1 cellular context compared by ENCODE assay signal in genomic region chr16:70529954-70530353, GRCh38.
TF ChIP-seq lines count a peak whose summit lies in the region.

No MANE protein-coding gene starts in this region.

TF ChIP-seq in HEK293, 187 proteins besides CTCF, POLR2A, EP300 and RAD21 (continued from another document):
- TF ChIP-seq, protein P1, sequence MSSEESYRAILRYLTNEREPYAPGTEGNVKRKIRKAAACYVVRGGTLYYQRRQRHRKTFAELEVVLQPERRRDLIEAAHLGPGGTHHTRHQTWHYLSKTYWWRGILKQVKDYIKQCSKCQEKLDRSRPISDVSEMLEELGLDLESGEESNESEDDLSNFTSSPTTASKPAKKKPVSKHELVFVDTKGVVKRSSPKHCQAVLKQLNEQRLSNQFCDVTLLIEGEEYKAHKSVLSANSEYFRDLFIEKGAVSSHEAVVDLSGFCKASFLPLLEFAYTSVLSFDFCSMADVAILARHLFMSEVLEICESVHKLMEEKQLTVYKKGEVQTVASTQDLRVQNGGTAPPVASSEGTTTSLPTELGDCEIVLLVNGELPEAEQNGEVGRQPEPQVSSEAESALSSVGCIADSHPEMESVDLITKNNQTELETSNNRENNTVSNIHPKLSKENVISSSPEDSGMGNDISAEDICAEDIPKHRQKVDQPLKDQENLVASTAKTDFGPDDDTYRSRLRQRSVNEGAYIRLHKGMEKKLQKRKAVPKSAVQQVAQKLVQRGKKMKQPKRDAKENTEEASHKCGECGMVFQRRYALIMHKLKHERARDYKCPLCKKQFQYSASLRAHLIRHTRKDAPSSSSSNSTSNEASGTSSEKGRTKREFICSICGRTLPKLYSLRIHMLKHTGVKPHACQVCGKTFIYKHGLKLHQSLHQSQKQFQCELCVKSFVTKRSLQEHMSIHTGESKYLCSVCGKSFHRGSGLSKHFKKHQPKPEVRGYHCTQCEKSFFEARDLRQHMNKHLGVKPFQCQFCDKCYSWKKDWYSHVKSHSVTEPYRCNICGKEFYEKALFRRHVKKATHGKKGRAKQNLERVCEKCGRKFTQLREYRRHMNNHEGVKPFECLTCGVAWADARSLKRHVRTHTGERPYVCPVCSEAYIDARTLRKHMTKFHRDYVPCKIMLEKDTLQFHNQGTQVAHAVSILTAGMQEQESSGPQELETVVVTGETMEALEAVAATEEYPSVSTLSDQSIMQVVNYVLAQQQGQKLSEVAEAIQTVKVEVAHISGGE (tag by site-specific recombination; conservative IDR thresholded peaks at IDR 0.05; ENCODE audit: low read depth) = peak; percentile 71
- peak; percentile 37; the same call in 1 of the 2 replicates for TF ChIP-seq ZNF791 (tag by site-specific recombination; IDR thresholded peaks at IDR 0.05)
- peak; percentile 58 for TF ChIP-seq ZNF426 (tag by site-specific recombination; IDR thresholded peaks at IDR 0.05)
- peak; percentile 36 for TF ChIP-seq ZNF510 (tag by site-specific recombination; IDR thresholded peaks at IDR 0.05; ENCODE audit: insufficient replicate concordance)
- peak; percentile 27; the same call in 1 of the 2 replicates for TF ChIP-seq ZNF654 (tag by site-specific recombination; IDR thresholded peaks at IDR 0.05; ENCODE audit: low read depth)
- TF ChIP-seq ZNF121 (tag by site-specific recombination; IDR thresholded peaks at IDR 0.05) = 0 out of 2 replicates have a peak, but pooled peaks have one; percentile 8
- TF ChIP-seq SCRT1 (tag by site-specific recombination; IDR thresholded peaks at IDR 0.05; ENCODE audit: borderline replicate concordance) = 0 out of 2 replicates have a peak, but pooled peaks have one; percentile 24
- peak; percentile 17; the same call in 1 of the 2 replicates for TF ChIP-seq ZNF140 (tag by site-specific recombination; IDR thresholded peaks at IDR 0.05)
- TF ChIP-seq ZNF404 (tag by site-specific recombination; IDR thresholded peaks at IDR 0.05) = 0 out of 2 replicates have a peak, but pooled peaks have one; percentile 18
- TF ChIP-seq ZNF580 (tag by site-specific recombination; IDR thresholded peaks at IDR 0.05) = 0 out of 2 replicates have a peak, but pooled peaks have one; percentile 13
- TF ChIP-seq ZNF530 (tag by site-specific recombination; IDR thresholded peaks at IDR 0.05; ENCODE audit: low read depth) = peak; percentile 48; the same call in 1 of the 2 replicates
- peak; percentile 57 for TF ChIP-seq ZNF555 (tag by site-specific recombination; conservative IDR thresholded peaks at IDR 0.05)
- 0 out of 2 replicates have a peak, but pooled peaks have one; percentile 32 for TF ChIP-seq ZNF664 (tag by site-specific recombination; IDR thresholded peaks at IDR 0.05)
- TF ChIP-seq RBAK (tag by site-specific recombination; IDR thresholded peaks at IDR 0.05) = 0 out of 2 replicates have a peak, but pooled peaks have one; percentile 21
- TF ChIP-seq ZNF292 (tag by site-specific recombination; IDR thresholded peaks at IDR 0.05; ENCODE audit: borderline replicate concordance, low read depth) = 0 out of 2 replicates have a peak, but pooled peaks have one; percentile 24
- TF ChIP-seq GLI2 (tag by site-specific recombination; IDR thresholded peaks at IDR 0.05; ENCODE audit: borderline replicate concordance, low read depth) = peak; percentile 20; the same call in 1 of the 2 replicates
- TF ChIP-seq ZNF223 (tag by site-specific recombination; IDR thresholded peaks at IDR 0.05) = peak; percentile 45; the same call in 1 of the 2 replicates
- TF ChIP-seq, protein P2, sequence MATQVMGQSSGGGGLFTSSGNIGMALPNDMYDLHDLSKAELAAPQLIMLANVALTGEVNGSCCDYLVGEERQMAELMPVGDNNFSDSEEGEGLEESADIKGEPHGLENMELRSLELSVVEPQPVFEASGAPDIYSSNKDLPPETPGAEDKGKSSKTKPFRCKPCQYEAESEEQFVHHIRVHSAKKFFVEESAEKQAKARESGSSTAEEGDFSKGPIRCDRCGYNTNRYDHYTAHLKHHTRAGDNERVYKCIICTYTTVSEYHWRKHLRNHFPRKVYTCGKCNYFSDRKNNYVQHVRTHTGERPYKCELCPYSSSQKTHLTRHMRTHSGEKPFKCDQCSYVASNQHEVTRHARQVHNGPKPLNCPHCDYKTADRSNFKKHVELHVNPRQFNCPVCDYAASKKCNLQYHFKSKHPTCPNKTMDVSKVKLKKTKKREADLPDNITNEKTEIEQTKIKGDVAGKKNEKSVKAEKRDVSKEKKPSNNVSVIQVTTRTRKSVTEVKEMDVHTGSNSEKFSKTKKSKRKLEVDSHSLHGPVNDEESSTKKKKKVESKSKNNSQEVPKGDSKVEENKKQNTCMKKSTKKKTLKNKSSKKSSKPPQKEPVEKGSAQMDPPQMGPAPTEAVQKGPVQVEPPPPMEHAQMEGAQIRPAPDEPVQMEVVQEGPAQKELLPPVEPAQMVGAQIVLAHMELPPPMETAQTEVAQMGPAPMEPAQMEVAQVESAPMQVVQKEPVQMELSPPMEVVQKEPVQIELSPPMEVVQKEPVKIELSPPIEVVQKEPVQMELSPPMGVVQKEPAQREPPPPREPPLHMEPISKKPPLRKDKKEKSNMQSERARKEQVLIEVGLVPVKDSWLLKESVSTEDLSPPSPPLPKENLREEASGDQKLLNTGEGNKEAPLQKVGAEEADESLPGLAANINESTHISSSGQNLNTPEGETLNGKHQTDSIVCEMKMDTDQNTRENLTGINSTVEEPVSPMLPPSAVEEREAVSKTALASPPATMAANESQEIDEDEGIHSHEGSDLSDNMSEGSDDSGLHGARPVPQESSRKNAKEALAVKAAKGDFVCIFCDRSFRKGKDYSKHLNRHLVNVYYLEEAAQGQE (tag by site-specific recombination; IDR thresholded peaks at IDR 0.05) = peak; percentile 59
- 0 out of 2 replicates have a peak, but pooled peaks have one; percentile 53 for TF ChIP-seq ZNF558 (tag by site-specific recombination; IDR thresholded peaks at IDR 0.05)
- TF ChIP-seq ZNF623 (tag by site-specific recombination; IDR thresholded peaks at IDR 0.05) = peak; percentile 66
- TF ChIP-seq ZNF394 (tag by site-specific recombination; IDR thresholded peaks at IDR 0.05; ENCODE audit: borderline replicate concordance) = peak; percentile 77; the same call in 1 of the 2 replicates
- TF ChIP-seq ZNF518A (tag by site-specific recombination; conservative IDR thresholded peaks at IDR 0.05; ENCODE audit: low read depth) = peak; percentile 76
TF ChIP-seq in HEK293: peak in this region for 25; not testable (repeated sequence) for 162.
